In genomic region chr19:51365211-51366049, GRCh38 we compare ENCODE assay signal across 8 cellular contexts. TPM values are rescaled to one million over a fixed set of nuclear protein-coding genes. Genes with fewer than 3 reads are reported as not detected.
DNase-seq lines count a peak whose midpoint lies in the region; TF ChIP-seq lines count a peak whose summit lies in the region.

No MANE protein-coding gene starts in this region.

- no peaks in the 10 kb centered on the region for H3K9me3 ChIP-seq in stomach

- H3K36me3 ChIP-seq in stomach: no peaks in the 10 kb centered on the region

- intact Hi-C loops in stomach (cut with DNase I; ENCODE audit: low total_unique reads): no loop called here

- peaks cover 14 to 53% (median 50%) of the 10 kb centered on the region in 4 donors for H3K4me1 ChIP-seq in stomach

- no peaks in the 10 kb centered on the region for H3K27me3 ChIP-seq in stomach

- TF ChIP-seq EP300 in stomach (IDR thresholded peaks at IDR 0.05): no peak

- 5 to 14% (median 10%) methylated on average over 11 to 12 of the region's 12 CpGs for WGBS in stomach, 5 donors

- peak in 1 of 7 experiments; percentile 11 for TF ChIP-seq CTCF in stomach (IDR thresholded peaks at IDR 0.05)

- no peak for TF ChIP-seq POLR2A in stomach (IDR thresholded peaks at IDR 0.05)

- H3K4me3 ChIP-seq in stomach: peak overlapping the region; percentile 72 to 85 (median 77)

- H3K27ac ChIP-seq in caudate nucleus (ENCODE audit: low read depth, low read length) (peak overlapping the region; percentile 97), stomach (peak overlapping the region; percentile 85 to 98 (median 93))

- DNase-seq in NCI-H1092 treated with DMSO at 0.1 percent for 48 hours (lab: John Stamatoyannopoulos, UW): peak; percentile 24
- no peak for DNase-seq in NCI-H1092 (lab: John Stamatoyannopoulos, UW)
- peak; percentile 70 for DNase-seq in OCI-M1 (lab: John Stamatoyannopoulos, UW)
- peak in 13 of 61 donors; percentile 7 to 49 (median 27) for DNase-seq in caudate nucleus (lab: John Stamatoyannopoulos, UW)
- DNase-seq in left kidney (ENCODE audit: low read depth, low spot score): peak; percentile 64
- DNase-seq in stomach: peak; percentile 29
- no peak for DNase-seq in SK-N-DZ (ENCODE audit: low spot score)
- no peak for DNase-seq in NCI-H1694 (lab: John Stamatoyannopoulos, UW)

RNA-seq across cellular contexts. Expression of gene ETFB, which starts 0.8 kb away (rescaled TPM):
- total RNA-seq in stomach: 100 to 1,000 TPM in 1 of 5 donors, 10 to 100 TPM in 3, 1 to 10 TPM in 1; 1.2 to 211 (median 53.4) TPM
- polyA plus RNA-seq in stomach: 100 to 1,000 TPM; 146 to 177 (median 157) TPM
- 85.5 and 98.6 TPM in 2 replicates for polyA plus RNA-seq in SK-N-DZ (2014; cell fraction: cytosol; rRNA removed)
- polyA plus RNA-seq in SK-N-DZ (2014; cell fraction: nucleus; rRNA removed): 39.1 and 40.7 TPM in 2 replicates

RNA-seq across cellular contexts. Expression of gene CLDND2, which starts 3.4 kb away (rescaled TPM):
- total RNA-seq in stomach: not detected
- polyA plus RNA-seq in stomach: 1 to 10 TPM in 2 of 3 donors, under 1 TPM in 1; 0.88 to 4.3 (median 1.3) TPM
- polyA plus RNA-seq in SK-N-DZ (2014; cell fraction: cytosol; rRNA removed): not detected in 2 replicates
- not detected in 2 replicates for polyA plus RNA-seq in SK-N-DZ (2014; cell fraction: nucleus; rRNA removed)

RNA-seq across cellular contexts. Expression of gene NKG7, which starts 7.0 kb away (rescaled TPM):
- total RNA-seq in stomach: 1 to 10 TPM in 1 of 5 donors, not detected in 4; 7.7 TPM
- polyA plus RNA-seq in stomach: 1 to 10 TPM; 2.1 to 7.3 (median 3.1) TPM
- not detected in 2 replicates for polyA plus RNA-seq in SK-N-DZ (2014; cell fraction: cytosol; rRNA removed)
- not detected in 2 replicates for polyA plus RNA-seq in SK-N-DZ (2014; cell fraction: nucleus; rRNA removed)

RNA-seq across cellular contexts. Expression of gene LIM2, which starts 22.3 kb away (rescaled TPM):
- total RNA-seq in stomach: not detected
- not detected for polyA plus RNA-seq in stomach
- not detected in 2 replicates for polyA plus RNA-seq in SK-N-DZ (2014; cell fraction: cytosol; rRNA removed)
- not detected in 2 replicates for polyA plus RNA-seq in SK-N-DZ (2014; cell fraction: nucleus; rRNA removed)

RNA-seq across cellular contexts. Expression of gene VSIG10L, which starts 23.5 kb away (rescaled TPM):
- 1 to 10 TPM in 1 of 5 donors, under 1 TPM in 2, not detected in 2; 0.29 to 2.2 (median 0.37) TPM for total RNA-seq in stomach
- 10 to 100 TPM in 1 of 3 donors, 1 to 10 TPM in 1, not detected in 1; 1.1 to 39.6 TPM for polyA plus RNA-seq in stomach
- polyA plus RNA-seq in SK-N-DZ (2014; cell fraction: cytosol; rRNA removed): 0.56 and 0.85 TPM in 2 replicates
- polyA plus RNA-seq in SK-N-DZ (2014; cell fraction: nucleus; rRNA removed): 0.64 and 1.6 TPM in 2 replicates

Comparison
In these comparisons a context has a peak if more than half of its experiments do, and no peak if none do; other contexts are left out.
1. DNase-seq: peak in NCI-H1092 treated with DMSO at 0.1 percent for 48 hours (single experiment), OCI-M1 (single experiment), left kidney (single experiment) and stomach (single experiment); none in NCI-H1092 (single experiment), SK-N-DZ (single experiment) and NCI-H1694 (single experiment).